1 cellular context compared by ENCODE assay signal in genomic region chr19:1239796-1240737, GRCh38.
TF ChIP-seq lines count a peak whose summit lies in the region.

No MANE protein-coding gene starts in this region.

TF ChIP-seq in K562, 482 proteins besides CTCF, POLR2A, EP300 and RAD21 (continues in another document):
- TF ChIP-seq ZNF197 (CRISPR knock-in tag; IDR thresholded peaks at IDR 0.05; ENCODE audit: low read depth): no peak
- no peak for TF ChIP-seq FOXP4 (CRISPR knock-in tag; IDR thresholded peaks at IDR 0.05; ENCODE audit: borderline replicate concordance)
- no peak for TF ChIP-seq PRPF4 (IDR thresholded peaks at IDR 0.05; ENCODE audit: insufficient read depth, low read depth, low read length, poor library complexity, severe bottlenecking)
- TF ChIP-seq DLX4 (CRISPR knock-in tag; IDR thresholded peaks at IDR 0.05): no peak
- TF ChIP-seq BRCA1 (IDR thresholded peaks at IDR 0.05): no peak
- no peak for TF ChIP-seq BRCA1 (CRISPR knock-in tag; IDR thresholded peaks at IDR 0.05)
- 0 out of 2 replicates have a peak, but pooled peaks have one; percentile 20 for TF ChIP-seq RNF2 (IDR thresholded peaks at IDR 0.05)
- TF ChIP-seq CEBPG (CRISPR knock-in tag; IDR thresholded peaks at IDR 0.05): no peak
- TF ChIP-seq CEBPG (tag; conservative IDR thresholded peaks at IDR 0.05 in 1 of 2, IDR thresholded peaks at IDR 0.05 in 1 of 2): no peak
- TF ChIP-seq PCBP2 (IDR thresholded peaks at IDR 0.05; ENCODE audit: low read depth, low read length, poor library complexity, severe bottlenecking): no peak
- no peak for TF ChIP-seq ELK3 (CRISPR knock-in tag; IDR thresholded peaks at IDR 0.05)
- peak; percentile 35; the same call in 1 of the 2 replicates for TF ChIP-seq NCOA1 (IDR thresholded peaks at IDR 0.05; ENCODE audit: low read depth)
- TF ChIP-seq HIVEP1 (CRISPR knock-in tag; IDR thresholded peaks at IDR 0.05): no peak
- no peak for TF ChIP-seq ZNF140 (CRISPR knock-in tag; IDR thresholded peaks at IDR 0.05)
- peak; percentile 30; the same call in 1 of the 2 replicates for TF ChIP-seq SMARCE1 (IDR thresholded peaks at IDR 0.05)
- TF ChIP-seq SMAD4 (CRISPR knock-in tag; conservative IDR thresholded peaks at IDR 0.05): peak; percentile 80
- TF ChIP-seq ZBTB17 (CRISPR knock-in tag; IDR thresholded peaks at IDR 0.05): peak; percentile 67; the same call in 1 of the 2 replicates
- no peak for TF ChIP-seq ARID3A (IDR thresholded peaks at IDR 0.05; ENCODE audit: borderline replicate concordance, low read depth, low read length)
- TF ChIP-seq SIN3B (IDR thresholded peaks at IDR 0.05; ENCODE audit: low read depth): peak; percentile 76
- TF ChIP-seq HMGN3 (IDR thresholded peaks at IDR 0.05; ENCODE audit: borderline replicate concordance, extremely low read depth, insufficient read length, low read depth, low read length): peak; percentile 80
- TF ChIP-seq MEIS2 (IDR thresholded peaks at IDR 0.05; ENCODE audit: partially characterized antibody): peak; percentile 89
- peak; percentile 96 for TF ChIP-seq JUND (IDR thresholded peaks at IDR 0.05; ENCODE audit: borderline replicate concordance, low read depth, low read length)
- TF ChIP-seq JUND (tag; IDR thresholded peaks at IDR 0.05; ENCODE audit: borderline replicate concordance, low read depth, low read length): peak; percentile 86; the same call in 1 of the 3 replicates
- no peak; the same call in 1 of the 2 replicates for TF ChIP-seq ZBTB2 (IDR thresholded peaks at IDR 0.05)
- TF ChIP-seq ZBTB34 (CRISPR knock-in tag; IDR thresholded peaks at IDR 0.05): no peak
- TF ChIP-seq ZNF518B (CRISPR knock-in tag; IDR thresholded peaks at IDR 0.05): no peak
- no peak for TF ChIP-seq ZNF174 (CRISPR knock-in tag; IDR thresholded peaks at IDR 0.05)
- no peak; the same call in 1 of the 2 replicates for TF ChIP-seq SMARCA4 (IDR thresholded peaks at IDR 0.05)
- TF ChIP-seq MAX (CRISPR knock-in tag; IDR thresholded peaks at IDR 0.05): peak; percentile 17; the same call in 1 of the 2 replicates
- TF ChIP-seq MGA (IDR thresholded peaks at IDR 0.05): no peak
